ENCODE assay signal across 21 cellular contexts in the genomic region with DNA sequence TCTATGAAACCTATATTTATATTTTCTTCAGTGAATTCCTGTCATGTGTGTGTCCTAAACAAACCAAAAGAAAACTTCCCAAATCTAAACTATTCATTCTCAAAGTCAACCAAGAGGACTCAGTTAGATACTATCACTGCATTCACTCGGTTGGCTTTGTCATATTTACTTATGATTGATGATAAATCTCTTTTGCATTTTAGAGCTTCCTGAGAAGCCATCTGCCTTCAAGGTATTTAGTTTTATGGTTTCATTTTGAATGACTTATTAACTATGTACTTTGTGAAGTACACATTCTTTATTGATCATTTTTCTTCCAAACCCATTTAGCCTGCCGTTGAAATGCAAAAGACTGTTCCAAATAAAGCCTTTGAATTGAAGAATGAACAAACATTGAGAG. TPM values are rescaled to one million over a fixed set of nuclear protein-coding genes. Genes with fewer than 3 reads are reported as not detected.
DNase-seq lines count a peak whose midpoint lies in the region; TF ChIP-seq lines count a peak whose summit lies in the region.
"Had no signal": no experiment of that assay in that cellular context is flagged by ENCODE, and none has a peak within 500 bp of the region (broad histone marks: within the 10 kb centered on the region; RNA-seq: fewer than 3 reads in every experiment).

No MANE protein-coding gene starts in this region.

- peak overlapping the region; percentile 66 for H3K27ac ChIP-seq in VCaP
- H3K27ac ChIP-seq: BLaER1 treated with 17β-estradiol and CSF1 and Interleukin-3, amounts not matched to agents 10 nM and 100 nM; GM23248 had no signal

- DNase-seq in HT-29 (ENCODE audit: low spot score) (peak; percentile 66), NCI-H526 treated with DMSO at 0.1 percent for 48 hours (lab: John Stamatoyannopoulos, UW) (peak; percentile 76), NCI-H345 treated with DMSO at 0.1 percent for 48 hours (lab: John Stamatoyannopoulos, UW; ENCODE audit: unreplicated experiment) (no peak), NCI-H748 (lab: John Stamatoyannopoulos, UW; ENCODE audit: unreplicated experiment) (no peak)
- no peak for DNase-seq in stimulated activated CD4-positive, alpha-beta T cell treated with anti-CD3 and anti-CD28 coated beads, Interleukin-2, amount 100 ng/mL, for 48 hours
- DNase-seq: ACHN; AML-193; BE2C; CD4-positive, alpha-beta T cell; CD8-positive, alpha-beta memory T cell; DMS 273 treated with DMSO at 0.1 percent for 48 hours; DMS79; EL; GDM1; GM23248; H9; HFFc6 had no signal

- no peak for TF ChIP-seq CTCF in VCaP (conservative IDR thresholded peaks at IDR 0.05)

RNA-seq across cellular contexts. Expression of gene ANKRD30B, which starts 36.2 kb away (rescaled TPM):
- total RNA-seq in HT-29 (2014; rRNA removed; shearing (Covaris generic)), result 0.03 and 0.33 TPM in 2 replicates
- total RNA-seq: CD4-positive, alpha-beta T cell; CD8-positive, alpha-beta memory T cell; GM12878; GM23248; H1; H9; HFFc6 had no signal

Comparison
In these comparisons a context has a peak if more than half of its experiments do, and no peak if none do; other contexts are left out.
1. DNase-seq: peak in HT-29 (single experiment) and NCI-H526 treated with DMSO at 0.1 percent for 48 hours (single experiment); none in stimulated activated CD4-positive, alpha-beta T cell treated with anti-CD3 and anti-CD28 coated beads, Interleukin-2, amount 100 ng/mL, for 48 hours (0 of 2), NCI-H345 treated with DMSO at 0.1 percent for 48 hours (single experiment) and NCI-H748 (single experiment).